In the genomic region with DNA sequence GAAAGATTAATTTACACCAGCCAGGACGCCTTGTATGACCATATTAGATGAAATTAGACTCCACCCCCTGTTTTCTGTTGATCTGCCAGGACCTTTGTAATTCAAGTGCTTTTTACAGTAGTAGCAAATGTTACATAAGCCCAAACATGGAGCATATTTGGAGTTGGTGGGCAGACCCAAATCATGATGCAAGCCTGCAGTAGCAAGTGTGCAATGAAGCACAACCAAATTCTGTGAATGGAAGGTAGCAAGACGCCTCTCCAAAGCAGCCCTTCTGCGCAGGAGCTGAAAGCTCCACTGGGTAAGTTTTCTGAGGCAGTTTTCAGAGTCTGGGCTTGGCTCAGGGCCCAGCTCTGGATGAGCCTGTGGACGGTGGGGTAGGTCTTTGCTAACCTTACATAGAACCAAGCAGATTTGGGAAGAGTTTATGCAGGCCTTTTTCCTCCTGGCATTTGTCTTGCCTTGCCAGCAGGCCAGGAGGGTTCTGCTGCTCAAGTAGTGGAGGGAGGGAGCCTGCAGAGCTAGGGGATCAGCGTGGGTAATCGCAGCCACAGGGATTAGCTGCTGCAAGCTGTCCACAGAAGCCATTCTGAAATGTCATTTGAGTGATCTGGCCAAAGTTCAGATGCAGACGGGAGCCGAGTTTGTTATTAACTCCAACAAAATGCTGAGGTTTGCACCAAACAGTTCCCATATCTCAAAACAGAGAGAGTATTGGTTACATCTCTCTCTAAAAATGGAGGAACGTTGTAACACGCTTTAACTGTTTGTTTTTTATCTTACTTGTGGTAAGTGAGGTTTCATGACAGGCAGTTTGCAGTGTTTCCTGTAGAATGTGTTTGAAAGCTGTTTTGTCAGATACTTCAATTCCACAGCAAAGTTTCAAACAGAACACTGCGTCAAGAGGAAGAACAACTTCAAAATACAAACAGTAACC, we compare ENCODE assay signal across 7 cellular contexts. TPM values are rescaled to one million over a fixed set of nuclear protein-coding genes. Genes with fewer than 3 reads are reported as not detected.
DNase-seq lines count a peak whose midpoint lies in the region; ATAC-seq, FAIRE-seq and TF ChIP-seq lines count a peak whose summit lies in the region.

No MANE protein-coding gene starts in this region.

- TF ChIP-seq POLR2A in GM12892 (IDR thresholded peaks at IDR 0.05; ENCODE audit: low read depth, low read length) = no peak

- no peak for DNase-seq in GM12892 (ENCODE audit: insufficient read length)
- peak; percentile 19 for DNase-seq in KG1 (lab: John Stamatoyannopoulos, UW)
- no peak for DNase-seq in DMS153 (lab: John Stamatoyannopoulos, UW)

- H3K4me1 ChIP-seq in endocrine pancreas (ENCODE audit: control insufficient read depth, insufficient read depth, low read length) (peaks cover 53% of the 10 kb centered on the region), muscle layer of duodenum (ENCODE audit: control insufficient read depth in 1 of 2, insufficient read depth in 2 of 2, low read length in 2 of 2) (peaks cover 26 to 69% of the 10 kb centered on the region in 2 donors)

- H3K36me3 ChIP-seq in endocrine pancreas (ENCODE audit: control insufficient read depth, insufficient read depth, low read length) (no peaks in the 10 kb centered on the region), muscle layer of duodenum (ENCODE audit: control insufficient read depth in 1 of 2, insufficient read depth in 2 of 2, low read length in 2 of 2) (no peaks in the 10 kb centered on the region)

- peak overlapping the region; percentile 58 for H3K27ac ChIP-seq in muscle layer of duodenum (ENCODE audit: low read length)

- ATAC-seq in GM21786 (IDR thresholded peaks at IDR 0.05; ENCODE audit: unreplicated experiment) = peak; percentile 55

- H3K4me3 ChIP-seq in WI38 (ENCODE audit: low read depth, low read length) = peak overlapping the region; percentile 33
- peak overlapping the region; percentile 83 for H3K4me3 ChIP-seq in endocrine pancreas (ENCODE audit: control insufficient read depth, insufficient read depth, low read length)
- peak overlapping the region; percentile 45 to 50 for H3K4me3 ChIP-seq in muscle layer of duodenum (ENCODE audit: low read depth in 1 of 2, low read length in 2 of 2)

- H3K9ac ChIP-seq in endocrine pancreas (ENCODE audit: control insufficient read depth, insufficient read depth, low read length) = no peak overlapping the region

- FAIRE-seq in GM12892 (lab: Jason Lieb, UNC) = peak; percentile 90

- TF ChIP-seq CTCF in WI38 (IDR thresholded peaks at IDR 0.05; ENCODE audit: low read depth, low read length) = no peak

- no peaks in the 10 kb centered on the region for H3K9me3 ChIP-seq in endocrine pancreas (ENCODE audit: control insufficient read depth, low read length)
- H3K9me3 ChIP-seq in muscle layer of duodenum (ENCODE audit: control insufficient read depth in 1 of 2, low read length in 2 of 2) = no peaks in the 10 kb centered on the region

- no peaks in the 10 kb centered on the region for H3K27me3 ChIP-seq in endocrine pancreas (ENCODE audit: control insufficient read depth, insufficient read depth, low read length)
- H3K27me3 ChIP-seq in muscle layer of duodenum (ENCODE audit: low read depth, low read length) = no peaks in the 10 kb centered on the region

RNA-seq across cellular contexts. Expression of gene PSMD6, which starts 55.4 kb away (rescaled TPM):
- 97.1 TPM for polyA plus RNA-seq in GM12892 (2012; ENCODE audit: missing spikeins)

RNA-seq across cellular contexts. Expression of gene SCAANT1, which starts 55.8 kb away (rescaled TPM):
- not detected for polyA plus RNA-seq in GM12892 (2012; ENCODE audit: missing spikeins)

Comparison
In these comparisons a context has a peak if more than half of its experiments do, and no peak if none do; other contexts are left out.
1. H3K4me3 ChIP-seq: peak in every context shown above with its lines; median percentile 83 in endocrine pancreas; 48 in muscle layer of duodenum; 33 in WI38.